In genomic region chr10:24958701-24959392, GRCh38 we compare ENCODE assay signal across 10 cellular contexts. TPM values are rescaled to one million over a fixed set of nuclear protein-coding genes. Genes with fewer than 3 reads are reported as not detected.
DNase-seq lines count a peak whose midpoint lies in the region; ATAC-seq, FAIRE-seq and TF ChIP-seq lines count a peak whose summit lies in the region.
"Had no signal": no experiment of that assay in that cellular context is flagged by ENCODE, and none has a peak within 500 bp of the region (broad histone marks: within the 10 kb centered on the region; RNA-seq: fewer than 3 reads in every experiment).

No MANE protein-coding gene starts in this region.

- H3K9me3 ChIP-seq in pancreas = no peaks in the 10 kb centered on the region
- H3K9me3 ChIP-seq: BLaER1 treated with 17β-estradiol and CSF1 and Interleukin-3, amounts not matched to agents 10 nM and 100 nM had no signal

- H3K27ac ChIP-seq in pancreas = peak overlapping the region in 2 of 4 donors; percentile 11 to 12
- H3K27ac ChIP-seq: BLaER1 treated with 17β-estradiol and CSF1 and Interleukin-3, amounts not matched to agents 10 nM and 100 nM had no signal

- POLR2A ChIA-PET in WTC11 (lab: Charles Lee) = no interaction called here

- CTCF ChIA-PET in WTC11 (lab: Charles Lee) = interaction anchor here (1.5 kb wide), 1 partner anchor 23 kb away, joined by 3 read pairs; no protein-coding TSS in a partner anchor

- no peak overlapping the region for H3K4me3 ChIP-seq in pancreas
- H3K4me3 ChIP-seq: BLaER1 treated with 17β-estradiol and CSF1 and Interleukin-3, amounts not matched to agents 10 nM and 100 nM had no signal

- no peak overlapping the region for H3K4me3 Mint-ChIP-seq in WTC11

- H3K36me3 ChIP-seq in pancreas = no peaks in the 10 kb centered on the region
- H3K36me3 ChIP-seq: BLaER1 treated with 17β-estradiol and CSF1 and Interleukin-3, amounts not matched to agents 10 nM and 100 nM had no signal

- intact Hi-C loops in head of caudate nucleus (cut with DNase I) = loop anchor here (10.0 kb wide), 1 partner anchor 144 kb away; no protein-coding TSS in a partner anchor
- intact Hi-C loops in pancreas (cut with DNase I) = no loop called here

- DNase-seq in AG08395 (ENCODE audit: low spot score) (peak; percentile 30), WTC11 (ENCODE audit: low spot score) (no peak), head of caudate nucleus (peak in 37 of 42 donors; percentile 24 to 89 (median 71)), pancreas (no peak), SW 1271 (lab: John Stamatoyannopoulos, UW) (no peak), NCI-H1436 (lab: John Stamatoyannopoulos, UW) (no peak)
- DNase-seq: activated T-cell treated with anti-CD3 and anti-CD28 coated beads, Interleukin-2, amount 50 U/mL, for 48 hours had no signal

- no peaks in the 10 kb centered on the region for H3K36me3 Mint-ChIP-seq in WTC11

- no peaks in the 10 kb centered on the region for H3K27me3 ChIP-seq in pancreas
- H3K27me3 ChIP-seq: BLaER1 treated with 17β-estradiol and CSF1 and Interleukin-3, amounts not matched to agents 10 nM and 100 nM had no signal

- peak overlapping the region; percentile 29 for H3K27ac Mint-ChIP-seq in WTC11

- 69 to 76% methylated on average over 6 of the region's 6 CpGs for WGBS in pancreas, 2 donors

- peaks cover 25% of the 10 kb centered on the region for H3K4me1 Mint-ChIP-seq in WTC11

- no peak for FAIRE-seq in pancreas (lab: Jason Lieb, UNC)

- peaks cover 0 to 12% (median 5%) of the 10 kb centered on the region in 3 donors for H3K4me1 ChIP-seq in pancreas
- H3K4me1 ChIP-seq: BLaER1 treated with 17β-estradiol and CSF1 and Interleukin-3, amounts not matched to agents 10 nM and 100 nM had no signal

- ATAC-seq in WTC11 = no peak
- peak in 3 of 4 donors; percentile 20 to 48 (median 45) for ATAC-seq in pancreas
- no peak for ATAC-seq in GM18861 (IDR thresholded peaks at IDR 0.05; ENCODE audit: unreplicated experiment)
- ATAC-seq in HG02938 (IDR thresholded peaks at IDR 0.05; ENCODE audit: unreplicated experiment) = no peak

- TF ChIP-seq CTCF in WTC11 (IDR thresholded peaks at IDR 0.05) = no peak
- no peak for TF ChIP-seq CTCF in pancreas (IDR thresholded peaks at IDR 0.05)

- H3K9me3 Mint-ChIP-seq in WTC11 = no peaks in the 10 kb centered on the region

- H3K27me3 Mint-ChIP-seq in WTC11 (ENCODE audit: low read depth) = no peaks in the 10 kb centered on the region

TF ChIP-seq in WTC11, 78 proteins besides CTCF, POLR2A, EP300 and RAD21:
- no peak for TF ChIP-seq TEAD4 (CRISPR knock-in tag; IDR thresholded peaks at IDR 0.05)
- no peak for TF ChIP-seq ATF6 (CRISPR knock-in tag; IDR thresholded peaks at IDR 0.05)
- no peak for TF ChIP-seq NR2C2 (CRISPR knock-in tag; IDR thresholded peaks at IDR 0.05)
- no peak for TF ChIP-seq SOX15 (CRISPR knock-in tag; IDR thresholded peaks at IDR 0.05)
- TF ChIP-seq PRDM15 (CRISPR knock-in tag; IDR thresholded peaks at IDR 0.05) = no peak
- no peak for TF ChIP-seq MAX (CRISPR knock-in tag; IDR thresholded peaks at IDR 0.05)
- no peak for TF ChIP-seq ZNF219 (CRISPR knock-in tag; IDR thresholded peaks at IDR 0.05; ENCODE audit: borderline replicate concordance)
- no peak for TF ChIP-seq ATF3 (CRISPR knock-in tag; conservative IDR thresholded peaks at IDR 0.05)
- TF ChIP-seq GRHL2 (CRISPR knock-in tag; IDR thresholded peaks at IDR 0.05; ENCODE audit: insufficient replicate concordance, severe bottlenecking) = no peak
- TF ChIP-seq ZMAT4 (CRISPR knock-in tag; IDR thresholded peaks at IDR 0.05) = no peak
- TF ChIP-seq AFF4 (CRISPR knock-in tag; IDR thresholded peaks at IDR 0.05; ENCODE audit: borderline replicate concordance) = no peak
- no peak for TF ChIP-seq MYBL2 (CRISPR knock-in tag; IDR thresholded peaks at IDR 0.05)

RNA-seq across cellular contexts. Expression of gene PRTFDC1, which starts 6.4 kb away (rescaled TPM):
- total RNA-seq in WTC11 (2021) (4.8 to 6.4 TPM (median 6.1 TPM) in 3 replicates), pancreas (1 to 10 TPM; 1.7 to 4.0 (median 2.8) TPM)
- polyA plus RNA-seq in pancreas = 1 to 10 TPM; 2.2 to 6.1 TPM

RNA-seq across cellular contexts. Expression of gene ENKUR, which starts 57.1 kb away (rescaled TPM):
- not detected in 3 replicates for total RNA-seq in WTC11 (2021)
- under 1 TPM in 1 of 6 donors, not detected in 5; 0.40 TPM for total RNA-seq in pancreas
- polyA plus RNA-seq in pancreas = under 1 TPM in 1 of 2 donors, not detected in 1; 0.47 TPM

RNA-seq across cellular contexts. Expression of gene THNSL1, which starts 57.6 kb away (rescaled TPM):
- total RNA-seq in WTC11 (2021) (5.1 to 5.5 TPM (median 5.4 TPM) in 3 replicates), pancreas (1 to 10 TPM; 1.8 to 4.1 (median 3.0) TPM)
- 1 to 10 TPM; 1.6 to 2.9 TPM for polyA plus RNA-seq in pancreas

Comparison
In these comparisons a context has a peak if more than half of its experiments do, and no peak if none do; other contexts are left out.
1. DNase-seq: peak in AG08395 (single experiment) and head of caudate nucleus (37 of 42); none in WTC11 (single experiment), pancreas (0 of 6), SW 1271 (0 of 2) and NCI-H1436 (single experiment).
2. ATAC-seq: peak in pancreas (3 of 4); none in WTC11 (single experiment), GM18861 (single experiment) and HG02938 (single experiment).